Comparison of ENCODE assay signal across 9 cellular contexts in the genomic region with DNA sequence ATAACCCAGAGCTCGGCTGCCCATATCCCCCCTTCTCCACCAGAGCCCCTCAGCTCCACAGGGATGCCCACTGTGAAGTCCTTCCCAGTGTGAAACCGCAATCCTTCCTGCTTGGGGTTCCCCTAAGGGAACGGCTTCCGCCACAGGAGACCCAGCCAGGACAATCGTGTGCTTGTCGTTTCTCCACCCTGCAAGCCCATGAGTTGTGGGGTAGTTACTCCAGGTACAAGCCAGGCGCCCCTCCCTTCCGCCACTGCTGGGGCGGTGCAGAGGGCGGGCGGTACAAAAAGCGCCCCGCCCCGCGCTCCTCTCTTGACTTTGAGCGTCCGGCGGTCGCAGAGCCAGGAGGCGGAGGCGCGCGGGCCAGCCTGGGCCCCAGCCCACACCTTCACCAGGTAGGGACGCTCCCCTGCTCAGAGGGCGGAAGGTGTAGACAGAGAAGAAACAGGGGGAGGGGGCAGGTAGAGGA. TPM values are rescaled to one million over a fixed set of nuclear protein-coding genes. Genes with fewer than 3 reads are reported as not detected.
DNase-seq lines count a peak whose midpoint lies in the region; ATAC-seq and TF ChIP-seq lines count a peak whose summit lies in the region.
"Had no signal": no experiment of that assay in that cellular context is flagged by ENCODE, and none has a peak within 500 bp of the region (broad histone marks: within the 10 kb centered on the region; RNA-seq: fewer than 3 reads in every experiment).

A gene with protein sequence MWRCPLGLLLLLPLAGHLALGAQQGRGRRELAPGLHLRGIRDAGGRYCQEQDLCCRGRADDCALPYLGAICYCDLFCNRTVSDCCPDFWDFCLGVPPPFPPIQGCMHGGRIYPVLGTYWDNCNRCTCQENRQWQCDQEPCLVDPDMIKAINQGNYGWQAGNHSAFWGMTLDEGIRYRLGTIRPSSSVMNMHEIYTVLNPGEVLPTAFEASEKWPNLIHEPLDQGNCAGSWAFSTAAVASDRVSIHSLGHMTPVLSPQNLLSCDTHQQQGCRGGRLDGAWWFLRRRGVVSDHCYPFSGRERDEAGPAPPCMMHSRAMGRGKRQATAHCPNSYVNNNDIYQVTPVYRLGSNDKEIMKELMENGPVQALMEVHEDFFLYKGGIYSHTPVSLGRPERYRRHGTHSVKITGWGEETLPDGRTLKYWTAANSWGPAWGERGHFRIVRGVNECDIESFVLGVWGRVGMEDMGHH (plus strand): TSS at position 315 of the 469 bp plus-strand sequence. CDS start 634 bp downstream, outside the sequence.

- no peak for TF ChIP-seq CTCF in PC-3 (conservative IDR thresholded peaks at IDR 0.05; ENCODE audit: low read depth, low read length)
- TF ChIP-seq CTCF in fibroblast of villous mesenchyme (IDR thresholded peaks at IDR 0.05; ENCODE audit: insufficient read depth, low read depth, low read length): no peak
- no peak for TF ChIP-seq CTCF in osteoblast (IDR thresholded peaks at IDR 0.05; ENCODE audit: extremely low read depth, low read depth, low read length)

- H3K79me2 ChIP-seq in PC-3 (ENCODE audit: low read length) (peaks cover 52% of the 10 kb centered on the region), osteoblast (ENCODE audit: insufficient read depth, low read length) (peaks cover 12% of the 10 kb centered on the region)

- H3K9me2 ChIP-seq in PC-3 (replicated peaks; ENCODE audit: low read length): no peaks in the 10 kb centered on the region

- intact Hi-C loops in PC-3 (cut with micrococcal nuclease): no loop called here

- H3K9me3 ChIP-seq in BLaER1 (no peaks in the 10 kb centered on the region), PC-3 (ENCODE audit: low read length) (no peaks in the 10 kb centered on the region), osteoblast (ENCODE audit: low read depth, low read length) (no peaks in the 10 kb centered on the region)

- H4K20me1 ChIP-seq in BLaER1 (no peaks in the 10 kb centered on the region), PC-3 (ENCODE audit: low read length) (peaks cover 13% of the 10 kb centered on the region; the same call in 1 of the 2 replicates), osteoblast (ENCODE audit: insufficient read depth, low read length) (no peaks in the 10 kb centered on the region)

- H3K4me3 ChIP-seq in BLaER1 (peak within 1 kb of the TSS; percentile 66), PC-3 (ENCODE audit: low read length) (peak within 1 kb of the TSS; percentile 71), fibroblast of villous mesenchyme (ENCODE audit: low read depth, low read length) (peak within 1 kb of the TSS; percentile 55), osteoblast (ENCODE audit: insufficient read depth, low read length) (peak within 1 kb of the TSS; percentile 79)

- peaks cover 83% of the 10 kb centered on the region for H3K4me1 ChIP-seq in BLaER1
- peaks cover 68% of the 10 kb centered on the region for H3K4me1 ChIP-seq in PC-3 (ENCODE audit: insufficient read depth, low read length)
- peaks cover 68% of the 10 kb centered on the region for H3K4me1 ChIP-seq in osteoblast (ENCODE audit: insufficient read depth, low read length)

- H3K9ac ChIP-seq in BLaER1 (peak within 1 kb of the TSS; percentile 73), PC-3 (ENCODE audit: low read length) (peak within 1 kb of the TSS; percentile 86)

- peak; percentile 65 for ATAC-seq in PC-3
- no peak for ATAC-seq in GM18511 (IDR thresholded peaks at IDR 0.05; ENCODE audit: unreplicated experiment)

- no peaks in the 10 kb centered on the region for H3K36me3 ChIP-seq in BLaER1
- H3K36me3 ChIP-seq in PC-3 (ENCODE audit: low read depth, low read length): peaks cover 3% of the 10 kb centered on the region; the same call in 1 of the 2 replicates
- H3K36me3 ChIP-seq in osteoblast (ENCODE audit: insufficient read depth, low read length): no peaks in the 10 kb centered on the region

- CTCF ChIA-PET in PC-3 (lab: Charles Lee): interaction anchor here (0.6 kb wide), 1 partner anchor 379 kb away, joined by 3 read pairs; no protein-coding TSS in a partner anchor

- no peaks in the 10 kb centered on the region for H3K27me3 ChIP-seq in BLaER1
- no peaks in the 10 kb centered on the region for H3K27me3 ChIP-seq in PC-3 (ENCODE audit: low read length)
- no peaks in the 10 kb centered on the region for H3K27me3 ChIP-seq in osteoblast (ENCODE audit: insufficient read depth, low read length)

- no peaks in the 10 kb centered on the region for H3F3A ChIP-seq in PC-3 (ENCODE audit: low read length, unreplicated experiment)

- peak within 1 kb of the TSS; percentile 99 for H3K4me2 ChIP-seq in BLaER1
- H3K4me2 ChIP-seq in PC-3 (ENCODE audit: low read length): peak within 1 kb of the TSS; percentile 90
- H3K4me2 ChIP-seq in osteoblast (ENCODE audit: insufficient read depth, low read length): peak within 1 kb of the TSS; percentile 90

- H3K27ac ChIP-seq in BLaER1 (peak within 1 kb of the TSS; percentile 75), PC-3 (ENCODE audit: low read length) (peak within 1 kb of the TSS; percentile 98), osteoblast (ENCODE audit: low read depth, low read length) (peak within 1 kb of the TSS; percentile 51)

- DNase-seq in PC-3 (peak; percentile 94), fibroblast of villous mesenchyme (ENCODE audit: low read depth) (no peak), osteoblast (ENCODE audit: insufficient read length, low spot score, missing footprints) (peak; percentile 81), NCI-H2171 (lab: John Stamatoyannopoulos, UW) (no peak), NCI-H1092 treated with DMSO at 0.1 percent for 48 hours (lab: John Stamatoyannopoulos, UW) (no peak), NCI-H748 treated with DMSO at 0.1 percent for 48 hours (lab: John Stamatoyannopoulos, UW) (no peak)

- POLR2A ChIA-PET in PC-3 (lab: Charles Lee; ENCODE audit: unreplicated experiment): interaction anchor here (0.6 kb wide), 1 partner anchor 104 kb away, joined by 3 read pairs; no protein-coding TSS in a partner anchor

- H2AFZ ChIP-seq in PC-3 (ENCODE audit: low read length) (no peak within 1 kb of the TSS), osteoblast (ENCODE audit: low read length) (peak within 1 kb of the TSS; percentile 59)

- no TSS peak for BruUV-seq in PC-3 (replicated peaks; lab: Mats Ljungman, UMichigan)

RNA-seq across cellular contexts. Expression of the gene that starts here (rescaled TPM):
- total RNA-seq in PC-3 (2014; rRNA removed) (176 and 217 TPM in 2 replicates), fibroblast of villous mesenchyme (60.5 and 87.6 TPM in 2 replicates), osteoblast (31.5 and 50.3 TPM in 2 replicates)
- total RNA-seq: LHCN-M2 had no signal

Comparison
In these comparisons a context has a peak if more than half of its experiments do, and no peak if none do; other contexts are left out.
1. DNase-seq: peak in PC-3 (single experiment) and osteoblast (single experiment); none in fibroblast of villous mesenchyme (single experiment), NCI-H2171 (single experiment), NCI-H1092 treated with DMSO at 0.1 percent for 48 hours (single experiment) and NCI-H748 treated with DMSO at 0.1 percent for 48 hours (single experiment).
2. Peak in every context shown above with its lines, with median percentiles within 50 percentile points of each other: H3K27ac ChIP-seq, H3K4me2 ChIP-seq and H3K4me3 ChIP-seq.